In genomic region chr2:85621338-85621737, GRCh38 we compare ENCODE assay signal across 29 cellular contexts.
"Had no signal": no experiment of that assay in that cellular context is flagged by ENCODE, and none has a peak within 500 bp of the region (broad histone marks: within the 10 kb centered on the region; RNA-seq: fewer than 3 reads in every experiment).

No MANE protein-coding gene starts in this region.

- H3K27ac Mint-ChIP-seq: activated B cell treated with CpG ODN at 0.5 μM for 24 hours; activated CD4-positive, alpha-beta memory T cell treated with anti-CD3 and anti-CD28 coated beads, Interleukin-2, amount 10 ng/mL, durations not matched to agents 7 days and 5 days; activated CD4-positive, alpha-beta T cell treated with anti-CD3 and anti-CD28 coated beads, Interleukin-2, amount 10 ng/mL, durations not matched to agents 7 days and 5 days; activated naive CD4-positive, alpha-beta T cell treated with anti-CD3 and anti-CD28 coated beads, Interleukin-2, amount 10 ng/mL, durations not matched to agents 7 days and 5 days; activated naive CD4-positive, alpha-beta T cell treated with anti-CD3 and anti-CD28 coated beads, Interleukin-2, amount 50 U/mL, for 72 hours; activated T-helper 1 cell treated with anti-CD3 and anti-CD28 coated beads, Interleukin-12 subunit alpha, Interleukin-12 subunit beta, Interleukin-2, Interleukin-4 antibody, amounts not matched to agents 30 ng/mL and 10 ng/mL and 1 ng/mL, durations not matched to agents 14 hours and 24 hours and 36 hours; T-helper 17 cell; T-helper 2 cell treated with Interferon-gamma antibody and Interleukin-4, amounts not matched to agents 5 μg/mL and 100 μg/mL, for 36 hours had no signal

- ATAC-seq: activated CD4-positive, CD25-positive, alpha-beta regulatory T cell treated with anti-CD3 and anti-CD28 coated beads, Interleukin-2, amount 50 U/mL, for 24 hours; activated naive CD4-positive, alpha-beta T cell treated with anti-CD3 and anti-CD28 coated beads, Interleukin-2, amount 50 U/mL, for 72 hours; body of pancreas; gastroesophageal sphincter; SK-N-SH treated with all-trans-retinoic acid at 6 μM for 48 hours; T-helper 17 cell had no signal

- H3K9me3 Mint-ChIP-seq: activated B cell treated with CpG ODN at 0.5 μM for 24 hours; activated CD4-positive, alpha-beta memory T cell treated with anti-CD3 and anti-CD28 coated beads, Interleukin-2, amount 10 ng/mL, durations not matched to agents 7 days and 5 days; activated CD4-positive, alpha-beta T cell treated with anti-CD3 and anti-CD28 coated beads, Interleukin-2, amount 10 ng/mL, durations not matched to agents 7 days and 5 days; activated naive CD4-positive, alpha-beta T cell treated with anti-CD3 and anti-CD28 coated beads, Interleukin-2, amount 10 ng/mL, durations not matched to agents 7 days and 5 days; activated naive CD4-positive, alpha-beta T cell treated with anti-CD3 and anti-CD28 coated beads, Interleukin-2, amount 50 U/mL, for 72 hours; activated T-helper 1 cell treated with anti-CD3 and anti-CD28 coated beads, Interleukin-12 subunit alpha, Interleukin-12 subunit beta, Interleukin-2, Interleukin-4 antibody, amounts not matched to agents 30 ng/mL and 10 ng/mL and 1 ng/mL, durations not matched to agents 14 hours and 24 hours and 36 hours; T-helper 2 cell treated with Interferon-gamma antibody and Interleukin-4, amounts not matched to agents 5 μg/mL and 100 μg/mL, for 36 hours had no signal

- DNase-seq: activated B cell treated with CpG ODN at 0.5 μM for 24 hours; activated CD4-positive, alpha-beta memory T cell treated with anti-CD3 and anti-CD28 coated beads, Interleukin-2, amount 10 ng/mL, durations not matched to agents 7 days and 5 days; activated CD4-positive, alpha-beta T cell treated with anti-CD3 and anti-CD28 coated beads, Interleukin-2, amount 10 ng/mL, durations not matched to agents 7 days and 5 days; activated CD4-positive, alpha-beta T cell treated with anti-CD3 and anti-CD28 coated beads, Interleukin-2, amount 50 U/mL, for 4 hours; activated gamma-delta T cell; activated naive CD4-positive, alpha-beta T cell; activated naive CD4-positive, alpha-beta T cell treated with anti-CD3 and anti-CD28 coated beads, Interleukin-2, amount 10 ng/mL, durations not matched to agents 7 days and 5 days; activated T-cell treated with anti-CD3 and anti-CD28 coated beads, Interleukin-2, amount 50 U/mL, for 1 hour; adrenal gland; amygdala; aorta; body of pancreas; central memory CD4-positive, alpha-beta T cell; cerebellar nuclear complex; colonic mucosa; effector CD8-positive, alpha-beta T cell; esophagus squamous epithelium; foreskin melanocyte; T-helper 1 cell; T-helper 17 cell; T1000; WERI-Rb-1 had no signal

- H3K9me3 ChIP-seq: adrenal gland, body of pancreas, colonic mucosa, esophagus squamous epithelium, gastroesophageal sphincter had no signal

- H3K27me3 Mint-ChIP-seq: activated B cell treated with CpG ODN at 0.5 μM for 24 hours; activated CD4-positive, alpha-beta memory T cell treated with anti-CD3 and anti-CD28 coated beads, Interleukin-2, amount 10 ng/mL, durations not matched to agents 7 days and 5 days; activated CD4-positive, alpha-beta T cell treated with anti-CD3 and anti-CD28 coated beads, Interleukin-2, amount 10 ng/mL, durations not matched to agents 7 days and 5 days; activated naive CD4-positive, alpha-beta T cell treated with anti-CD3 and anti-CD28 coated beads, Interleukin-2, amount 10 ng/mL, durations not matched to agents 7 days and 5 days; T-helper 17 cell had no signal

- H3K4me3 ChIP-seq: adrenal gland, body of pancreas, colonic mucosa, esophagus squamous epithelium, gastroesophageal sphincter had no signal

- H3K27me3 ChIP-seq: adrenal gland, body of pancreas, colonic mucosa, esophagus squamous epithelium, gastroesophageal sphincter had no signal

- H3K4me3 Mint-ChIP-seq: activated B cell treated with CpG ODN at 0.5 μM for 24 hours; activated CD4-positive, alpha-beta memory T cell treated with anti-CD3 and anti-CD28 coated beads, Interleukin-2, amount 10 ng/mL, durations not matched to agents 7 days and 5 days; activated CD4-positive, alpha-beta T cell treated with anti-CD3 and anti-CD28 coated beads, Interleukin-2, amount 10 ng/mL, durations not matched to agents 7 days and 5 days; activated naive CD4-positive, alpha-beta T cell treated with anti-CD3 and anti-CD28 coated beads, Interleukin-2, amount 10 ng/mL, durations not matched to agents 7 days and 5 days; activated T-helper 1 cell treated with anti-CD3 and anti-CD28 coated beads, Interleukin-12 subunit alpha, Interleukin-12 subunit beta, Interleukin-2, Interleukin-4 antibody, amounts not matched to agents 30 ng/mL and 10 ng/mL and 1 ng/mL, durations not matched to agents 14 hours and 24 hours and 36 hours; T-helper 17 cell; T-helper 2 cell treated with Interferon-gamma antibody and Interleukin-4, amounts not matched to agents 5 μg/mL and 100 μg/mL, for 36 hours had no signal

- H3K27ac ChIP-seq: adrenal gland, body of pancreas, colonic mucosa, epithelial cell of prostate, esophagus squamous epithelium, gastroesophageal sphincter, WERI-Rb-1 had no signal
